Comparison of ENCODE assay signal across 15 cellular contexts in the genomic region with DNA sequence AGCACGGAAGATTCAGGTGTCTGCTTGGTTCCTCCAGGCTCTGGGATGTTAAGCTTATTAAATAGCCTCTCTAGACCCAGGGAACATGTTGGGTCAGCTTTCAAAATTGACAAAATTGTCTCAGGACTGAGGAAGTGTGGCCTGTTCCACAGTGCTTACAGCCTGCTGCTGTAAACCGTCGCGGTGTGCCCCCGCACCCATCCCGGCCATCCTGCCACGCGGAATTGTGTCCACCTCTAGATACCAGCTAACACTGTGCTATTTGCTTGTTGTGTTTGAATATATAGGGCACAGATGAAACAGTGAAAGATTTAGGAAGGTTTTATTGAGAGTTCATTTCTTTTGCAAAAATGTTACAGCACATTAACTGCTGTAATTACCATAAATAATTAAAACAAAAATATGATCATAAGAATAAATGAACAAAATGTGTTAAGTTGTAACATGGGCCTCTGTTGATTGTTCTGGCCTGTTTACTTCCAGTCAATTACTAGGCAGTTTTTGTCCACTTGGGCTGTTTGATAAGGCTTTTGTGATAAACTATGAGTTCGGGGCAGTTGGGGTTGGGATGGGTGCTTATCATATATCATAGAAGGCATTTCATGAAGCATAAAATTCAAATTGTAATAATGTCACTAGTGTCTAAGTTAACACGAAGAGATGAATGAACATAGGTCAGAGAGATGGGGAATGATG.
"Had no signal": no experiment of that assay in that cellular context is flagged by ENCODE, and none has a peak within 500 bp of the region (broad histone marks: within the 10 kb centered on the region; RNA-seq: fewer than 3 reads in every experiment).

No MANE protein-coding gene starts in this region.

- ATAC-seq: effector memory CD8-positive, alpha-beta T cell; left ventricle myocardium superior; psoas muscle; stimulated activated naive B cell treated with anti-CD40 and anti-IgM and Interleukin-4, amounts not matched to agents 10 μg/mL and 1 μg/mL and 100 μg/mL, for 72 hours; upper lobe of right lung had no signal

- H3K4me3 Mint-ChIP-seq: activated CD4-positive, alpha-beta memory T cell treated with anti-CD3 and anti-CD28 coated beads for 36 hours; activated naive CD4-positive, alpha-beta T cell treated with anti-CD3 and anti-CD28 coated beads, Interleukin-2, amount 10 ng/mL, durations not matched to agents 7 days and 5 days; dendritic cell treated with granulocyte-macrophage colony-stimulating factor and Interleukin-4, amounts not matched to agents 40 ng/mL and 50 ng/mL, for 4 days; effector memory CD8-positive, alpha-beta T cell; nephron progenitor cell; stimulated activated naive B cell treated with anti-CD40 and anti-IgM and Interleukin-4, amounts not matched to agents 10 μg/mL and 1 μg/mL and 100 μg/mL, for 72 hours had no signal

- DNase-seq: activated CD4-positive, alpha-beta memory T cell treated with anti-CD3 and anti-CD28 coated beads for 36 hours; activated CD4-positive, alpha-beta T cell treated with anti-CD3 and anti-CD28 coated beads for 1 hour; activated naive CD4-positive, alpha-beta T cell treated with anti-CD3 and anti-CD28 coated beads, Interleukin-2, amount 10 ng/mL, durations not matched to agents 7 days and 5 days; brain microvascular endothelial cell; effector memory CD8-positive, alpha-beta T cell; left ventricle myocardium superior; mesendoderm; nephron progenitor cell; psoas muscle; right lobe of liver; stimulated activated naive B cell treated with anti-CD40 and anti-IgM and Interleukin-4, amounts not matched to agents 10 μg/mL and 1 μg/mL and 100 μg/mL, for 72 hours; T-helper 1 cell; upper lobe of right lung had no signal

- H3K9me3 Mint-ChIP-seq: activated CD4-positive, alpha-beta memory T cell treated with anti-CD3 and anti-CD28 coated beads for 36 hours; activated naive CD4-positive, alpha-beta T cell treated with anti-CD3 and anti-CD28 coated beads, Interleukin-2, amount 10 ng/mL, durations not matched to agents 7 days and 5 days; dendritic cell treated with granulocyte-macrophage colony-stimulating factor and Interleukin-4, amounts not matched to agents 40 ng/mL and 50 ng/mL, for 4 days; effector memory CD8-positive, alpha-beta T cell; nephron progenitor cell; stimulated activated naive B cell treated with anti-CD40 and anti-IgM and Interleukin-4, amounts not matched to agents 10 μg/mL and 1 μg/mL and 100 μg/mL, for 72 hours had no signal

- H3K36me3 ChIP-seq: brain microvascular endothelial cell, right lobe of liver, upper lobe of right lung had no signal

- H3K4me3 ChIP-seq: hepatocyte, psoas muscle, right lobe of liver, upper lobe of right lung had no signal

- H3K9me3 ChIP-seq: psoas muscle, right lobe of liver, upper lobe of right lung had no signal

- H2AFZ ChIP-seq: hepatocyte had no signal

- H3K27ac Mint-ChIP-seq: activated CD4-positive, alpha-beta memory T cell treated with anti-CD3 and anti-CD28 coated beads for 36 hours; activated naive CD4-positive, alpha-beta T cell treated with anti-CD3 and anti-CD28 coated beads, Interleukin-2, amount 10 ng/mL, durations not matched to agents 7 days and 5 days; dendritic cell treated with granulocyte-macrophage colony-stimulating factor and Interleukin-4, amounts not matched to agents 40 ng/mL and 50 ng/mL, for 4 days; nephron progenitor cell; stimulated activated naive B cell treated with anti-CD40 and anti-IgM and Interleukin-4, amounts not matched to agents 10 μg/mL and 1 μg/mL and 100 μg/mL, for 72 hours had no signal

- H3K27ac ChIP-seq: brain microvascular endothelial cell, hepatocyte, psoas muscle, right lobe of liver, upper lobe of right lung had no signal

- H3K36me3 Mint-ChIP-seq: activated naive CD4-positive, alpha-beta T cell treated with anti-CD3 and anti-CD28 coated beads, Interleukin-2, amount 10 ng/mL, durations not matched to agents 7 days and 5 days had no signal

- H3K4me2 ChIP-seq: hepatocyte had no signal

- H3K27me3 ChIP-seq: brain microvascular endothelial cell, hepatocyte, right lobe of liver, upper lobe of right lung had no signal

- H3K27me3 Mint-ChIP-seq: activated CD4-positive, alpha-beta memory T cell treated with anti-CD3 and anti-CD28 coated beads for 36 hours; activated naive CD4-positive, alpha-beta T cell treated with anti-CD3 and anti-CD28 coated beads, Interleukin-2, amount 10 ng/mL, durations not matched to agents 7 days and 5 days; dendritic cell treated with granulocyte-macrophage colony-stimulating factor and Interleukin-4, amounts not matched to agents 40 ng/mL and 50 ng/mL, for 4 days; effector memory CD8-positive, alpha-beta T cell; stimulated activated naive B cell treated with anti-CD40 and anti-IgM and Interleukin-4, amounts not matched to agents 10 μg/mL and 1 μg/mL and 100 μg/mL, for 72 hours had no signal
